ENCODE assay signal across 27 cellular contexts in the genomic region with DNA sequence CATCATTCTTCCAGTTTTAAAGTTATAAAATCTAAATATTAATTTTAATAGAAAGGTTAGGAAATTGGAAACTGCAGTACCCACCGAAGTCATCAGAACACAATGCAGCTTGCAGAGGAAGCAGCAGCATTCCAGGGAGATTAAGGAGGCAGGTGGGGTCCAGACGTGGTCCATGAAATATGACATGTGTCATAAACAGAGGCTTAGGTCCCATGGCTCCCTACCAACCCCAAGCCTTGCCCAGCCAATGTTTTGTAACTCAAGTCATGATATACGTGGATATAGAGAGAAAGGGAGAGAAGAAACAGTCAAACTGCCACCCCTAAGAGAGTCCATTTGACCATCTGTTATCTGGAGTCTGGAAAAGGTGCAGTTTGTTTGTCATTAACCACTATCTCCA.
"Had no signal": no experiment of that assay in that cellular context is flagged by ENCODE, and none has a peak within 500 bp of the region (broad histone marks: within the 10 kb centered on the region; RNA-seq: fewer than 3 reads in every experiment).

No MANE protein-coding gene starts in this region.

- H3K4me1 ChIP-seq: left lung, pancreas, psoas muscle, testis had no signal

- H3K27ac ChIP-seq: coronary artery, epithelial cell of prostate, foreskin keratinocyte, left lung, pancreas, psoas muscle, skin epidermis, testis had no signal

- H3K27me3 ChIP-seq: foreskin keratinocyte, left lung, pancreas, testis had no signal

- H3K9me3 ChIP-seq: left lung, pancreas, psoas muscle, testis had no signal

- DNase-seq: activated B cell treated with CpG ODN at 0.5 μM for 24 hours; activated CD4-positive, alpha-beta T cell treated with anti-CD3 and anti-CD28 coated beads for 4 hours; activated CD4-positive, alpha-beta T cell treated with anti-CD3 and anti-CD28 coated beads, Interleukin-2, amount 50 U/mL, for 48 hours; activated CD8-positive, alpha-beta memory T cell treated with anti-CD3 and anti-CD28 coated beads, Interleukin-2, amount 50 U/mL, for 48 hours; activated naive CD4-positive, alpha-beta T cell treated with anti-CD3 and anti-CD28 coated beads for 36 hours; activated naive CD8-positive, alpha-beta T cell treated with anti-CD3 and anti-CD28 coated beads, Interleukin-2, amount 10 ng/mL, durations not matched to agents 7 days and 5 days; activated T-cell treated with anti-CD3 and anti-CD28 coated beads, Interleukin-2, amount 50 U/mL, for 4 hours; amygdala; cerebellar nuclear complex; endodermal cell; kidney; left lung; mammary epithelial cell; midbrain; pancreas; psoas muscle; right cardiac atrium; stimulated activated CD4-positive, alpha-beta T cell treated with anti-CD3 and anti-CD28 coated beads, Interleukin-1b, Interleukin-23, amount 100 ng/mL, for 48 hours; stimulated activated naive CD8-positive, alpha-beta T cell treated with anti-CD3 and anti-CD28 coated beads, Interleukin-15, amount 100 ng/mL, for 72 hours; T-helper 9 cell; testis; trophoblast cell had no signal

- H3K36me3 ChIP-seq: left lung, pancreas had no signal

- ATAC-seq: activated T-cell treated with anti-CD3 and anti-CD28 coated beads, Interleukin-2, amount 50 U/mL, for 4 hours; foreskin keratinocyte; left lung; pancreas; psoas muscle; right cardiac atrium; stimulated activated effector memory CD8-positive, alpha-beta T cell treated with anti-CD3 and anti-CD28 coated beads, Interleukin-12 subunit alpha, Interleukin-12 subunit beta, amount 100 ng/mL, for 72 hours; stimulated activated naive CD8-positive, alpha-beta T cell treated with anti-CD3 and anti-CD28 coated beads, Interleukin-15, amount 100 ng/mL, for 72 hours had no signal

- H3K4me3 ChIP-seq: coronary artery, left lung, pancreas, psoas muscle, skin epidermis, testis had no signal
